ENCODE assay signal across 19 cellular contexts in the genomic region with DNA sequence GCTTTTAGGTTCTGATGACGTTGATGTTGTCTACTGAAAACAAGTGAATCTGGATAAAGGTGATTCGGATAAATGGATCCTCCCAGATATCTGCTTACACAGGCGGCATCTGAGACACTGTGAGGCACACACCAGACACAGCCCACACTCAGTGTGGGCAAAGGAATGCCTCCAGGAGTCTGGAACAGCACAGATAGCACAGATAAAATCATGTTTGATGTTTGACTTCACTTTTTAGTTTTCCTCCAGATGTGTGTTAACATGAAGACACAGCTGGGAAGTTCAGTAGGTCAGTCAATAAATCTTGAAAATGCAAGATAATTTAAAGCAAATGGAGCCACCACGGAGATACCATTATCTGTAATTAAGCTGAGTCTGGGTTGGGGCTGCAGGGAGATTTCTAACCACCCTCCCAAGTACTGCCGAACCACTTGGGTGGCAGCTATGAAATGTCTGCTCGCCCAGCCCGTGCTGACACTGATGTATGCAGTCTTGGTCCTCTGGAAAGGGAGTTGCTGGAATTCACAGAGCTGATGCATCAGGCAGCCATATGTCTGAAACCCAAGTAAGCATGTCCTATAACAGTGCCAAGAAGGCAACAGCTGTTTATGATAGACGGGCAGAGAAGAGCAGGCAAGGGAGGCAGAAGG. TPM values are rescaled to one million over a fixed set of nuclear protein-coding genes. Genes with fewer than 3 reads are reported as not detected.
DNase-seq lines count a peak whose midpoint lies in the region; ATAC-seq and TF ChIP-seq lines count a peak whose summit lies in the region.
"Had no signal": no experiment of that assay in that cellular context is flagged by ENCODE, and none has a peak within 500 bp of the region (broad histone marks: within the 10 kb centered on the region; RNA-seq: fewer than 3 reads in every experiment).

No MANE protein-coding gene starts in this region.

- H3K9me3 ChIP-seq in GM23248 (ENCODE audit: low read depth), result no peaks in the 10 kb centered on the region
- H3K9me3 ChIP-seq: BLaER1, colonic mucosa had no signal

- H3K4me1 Mint-ChIP-seq in nephron progenitor cell, result peaks cover 58% of the 10 kb centered on the region
- H3K4me1 Mint-ChIP-seq in stimulated activated effector memory CD8-positive, alpha-beta T cell treated with anti-CD3 and anti-CD28 coated beads, Interleukin-12 subunit alpha, Interleukin-12 subunit beta, amount 100 ng/mL, for 72 hours, result peaks cover 3% of the 10 kb centered on the region
- H3K4me1 Mint-ChIP-seq: activated CD4-positive, alpha-beta T cell treated with anti-CD3 and anti-CD28 coated beads, Interleukin-2, amount 10 ng/mL, durations not matched to agents 24 days and 14 days had no signal

- in situ Hi-C loops in GM23248 (cut with MboI), result no loop called here

- H3K27ac Mint-ChIP-seq in nephron progenitor cell, result peak overlapping the region; percentile 21
- no peak overlapping the region for H3K27ac Mint-ChIP-seq in stimulated activated effector memory CD8-positive, alpha-beta T cell treated with anti-CD3 and anti-CD28 coated beads, Interleukin-12 subunit alpha, Interleukin-12 subunit beta, amount 100 ng/mL, for 72 hours
- H3K27ac Mint-ChIP-seq: activated CD4-positive, alpha-beta T cell treated with anti-CD3 and anti-CD28 coated beads, Interleukin-2, amount 10 ng/mL, durations not matched to agents 24 days and 14 days; natural killer cell; stimulated activated naive B cell treated with anti-CD40 and anti-IgM and Interleukin-4, amounts not matched to agents 10 μg/mL and 1 μg/mL and 100 μg/mL, for 72 hours had no signal

- H3K4me3 ChIP-seq in GM23248, result no peak overlapping the region
- H3K4me3 ChIP-seq: BLaER1, colonic mucosa, lung, tibial nerve had no signal

- H3K36me3 Mint-ChIP-seq in nephron progenitor cell (ENCODE audit: low read depth), result no peaks in the 10 kb centered on the region
- H3K36me3 Mint-ChIP-seq in stimulated activated effector memory CD8-positive, alpha-beta T cell treated with anti-CD3 and anti-CD28 coated beads, Interleukin-12 subunit alpha, Interleukin-12 subunit beta, amount 100 ng/mL, for 72 hours, result no peaks in the 10 kb centered on the region
- H3K36me3 Mint-ChIP-seq: natural killer cell; stimulated activated naive B cell treated with anti-CD40 and anti-IgM and Interleukin-4, amounts not matched to agents 10 μg/mL and 1 μg/mL and 100 μg/mL, for 72 hours had no signal

- no peak overlapping the region for H3K4me2 ChIP-seq in GM23248 (ENCODE audit: unreplicated experiment)
- H3K4me2 ChIP-seq: BLaER1, KMS-11 had no signal

- H3K9me2 ChIP-seq in GM23248 (ENCODE audit: insufficient read depth), result no peaks in the 10 kb centered on the region

- peaks cover 15% of the 10 kb centered on the region for H3K27me3 Mint-ChIP-seq in nephron progenitor cell (ENCODE audit: low read depth, poor library complexity)

- H3K27ac ChIP-seq in GM23248, result no peak overlapping the region
- H3K27ac ChIP-seq: BLaER1, colonic mucosa, KMS-11, tibial nerve had no signal

- no peak for ATAC-seq in GM21447 (IDR thresholded peaks at IDR 0.05; ENCODE audit: unreplicated experiment)
- ATAC-seq in stimulated activated effector memory CD8-positive, alpha-beta T cell treated with anti-CD3 and anti-CD28 coated beads, Interleukin-12 subunit alpha, Interleukin-12 subunit beta, amount 100 ng/mL, for 72 hours, result no peak
- ATAC-seq: natural killer cell; stimulated activated naive B cell treated with anti-CD40 and anti-IgM and Interleukin-4, amounts not matched to agents 10 μg/mL and 1 μg/mL and 100 μg/mL, for 72 hours had no signal

- peak overlapping the region; percentile 22 for H3K4me3 Mint-ChIP-seq in nephron progenitor cell
- no peak overlapping the region for H3K4me3 Mint-ChIP-seq in stimulated activated effector memory CD8-positive, alpha-beta T cell treated with anti-CD3 and anti-CD28 coated beads, Interleukin-12 subunit alpha, Interleukin-12 subunit beta, amount 100 ng/mL, for 72 hours
- H3K4me3 Mint-ChIP-seq: activated CD4-positive, alpha-beta T cell treated with anti-CD3 and anti-CD28 coated beads, Interleukin-2, amount 10 ng/mL, durations not matched to agents 24 days and 14 days; natural killer cell; stimulated activated naive B cell treated with anti-CD40 and anti-IgM and Interleukin-4, amounts not matched to agents 10 μg/mL and 1 μg/mL and 100 μg/mL, for 72 hours had no signal

- H3K4me1 ChIP-seq in GM23248 (ENCODE audit: insufficient read depth), result no peaks in the 10 kb centered on the region
- H3K4me1 ChIP-seq: BLaER1, colonic mucosa had no signal

- H3K36me3 ChIP-seq in GM23248 (ENCODE audit: low read depth), result no peaks in the 10 kb centered on the region
- H3K36me3 ChIP-seq: BLaER1, colonic mucosa, tibial nerve had no signal

- H2AFZ ChIP-seq in GM23248, result no peak overlapping the region

- H3K79me2 ChIP-seq in GM23248 (ENCODE audit: insufficient read depth), result no peaks in the 10 kb centered on the region

- TF ChIP-seq CTCF in nephron progenitor cell (IDR thresholded peaks at IDR 0.05), result no peak

- no peaks in the 10 kb centered on the region for H3F3A ChIP-seq in GM23248 (ENCODE audit: insufficient read depth)

- H3K9me3 Mint-ChIP-seq in nephron progenitor cell, result no peaks in the 10 kb centered on the region
- H3K9me3 Mint-ChIP-seq in stimulated activated effector memory CD8-positive, alpha-beta T cell treated with anti-CD3 and anti-CD28 coated beads, Interleukin-12 subunit alpha, Interleukin-12 subunit beta, amount 100 ng/mL, for 72 hours, result no peaks in the 10 kb centered on the region
- H3K9me3 Mint-ChIP-seq: activated CD4-positive, alpha-beta T cell treated with anti-CD3 and anti-CD28 coated beads, Interleukin-2, amount 10 ng/mL, durations not matched to agents 24 days and 14 days; natural killer cell; stimulated activated naive B cell treated with anti-CD40 and anti-IgM and Interleukin-4, amounts not matched to agents 10 μg/mL and 1 μg/mL and 100 μg/mL, for 72 hours had no signal

- no peak overlapping the region for H3K9ac ChIP-seq in GM23248
- H3K9ac ChIP-seq: BLaER1, KMS-11 had no signal

- H4K20me1 ChIP-seq in GM23248 (ENCODE audit: insufficient read depth), result no peaks in the 10 kb centered on the region
- H4K20me1 ChIP-seq: BLaER1 had no signal

- DNase-seq in GM23248 (peak; percentile 23), NCI-H524 (lab: John Stamatoyannopoulos, UW) (peak; percentile 86 to 96), dedifferentiated amniotic fluid mesenchymal stem cell (ENCODE audit: extremely low spot score) (peak; percentile 73), nephron progenitor cell (peak; percentile 46), germinal center (ENCODE audit: low spot score) (no peak)
- no peak for DNase-seq in stimulated activated effector memory CD8-positive, alpha-beta T cell treated with anti-CD3 and anti-CD28 coated beads, Interleukin-12 subunit alpha, Interleukin-12 subunit beta, amount 100 ng/mL, for 72 hours (ENCODE audit: low spot score in 2 of 2)
- no peak for DNase-seq in activated CD4-positive, alpha-beta T cell treated with anti-CD3 and anti-CD28 coated beads, Interleukin-2, amount 50 U/mL, for 1 hour
- DNase-seq: activated CD4-positive, alpha-beta T cell treated with anti-CD3 and anti-CD28 coated beads, Interleukin-2, amount 10 ng/mL, durations not matched to agents 24 days and 14 days; activated naive CD4-positive, alpha-beta T cell; colonic mucosa; natural killer cell; stimulated activated naive B cell treated with anti-CD40 and anti-IgM and Interleukin-4, amounts not matched to agents 10 μg/mL and 1 μg/mL and 100 μg/mL, for 72 hours had no signal

- H3K27me3 ChIP-seq in GM23248 (replicated peaks; ENCODE audit: insufficient read depth), result peaks cover 25% of the 10 kb centered on the region
- H3K27me3 ChIP-seq: BLaER1, colonic mucosa, tibial nerve had no signal

- 4% methylated on average over 8 of the region's 8 CpGs for WGBS in GM23248 (ENCODE audit: low coverage in 1 of 2, low lambda C conversion rate in 2 of 2, missing lambda C conversion rate in 2 of 2), 2 experiments

RNA-seq across cellular contexts. Expression of a gene that starts 11.6 kb away (rescaled TPM):
- total RNA-seq in GM23248 (2014; rRNA removed; shearing (Covaris generic)), result not detected in 2 replicates
- polyA plus RNA-seq in GM23248 (2016; fragmentation: Nextera tagmentation; extraction: Ambion mirVana), result not detected in 2 replicates
- total RNA-seq: activated CD4-positive, alpha-beta T cell treated with anti-CD3 and anti-CD28 coated beads, Interleukin-2, amount 10 ng/mL, durations not matched to agents 24 days and 14 days; astrocyte; natural killer cell; pulmonary artery endothelial cell had no signal

RNA-seq across cellular contexts. Expression of a gene that starts 44.9 kb away (rescaled TPM):
- total RNA-seq in GM23248 (2014; rRNA removed; shearing (Covaris generic)), result not detected in 2 replicates
- polyA plus RNA-seq in GM23248 (2016; fragmentation: Nextera tagmentation; extraction: Ambion mirVana), result 0.16 TPM in 1 of 2 replicates, not detected in the other
- total RNA-seq: activated CD4-positive, alpha-beta T cell treated with anti-CD3 and anti-CD28 coated beads, Interleukin-2, amount 10 ng/mL, durations not matched to agents 24 days and 14 days; natural killer cell; pulmonary artery endothelial cell had no signal

Comparison
In these comparisons a context has a peak if more than half of its experiments do, and no peak if none do; other contexts are left out.
1. DNase-seq: peak in GM23248 (single experiment), NCI-H524 (2 of 2), dedifferentiated amniotic fluid mesenchymal stem cell (single experiment) and nephron progenitor cell (single experiment); none in germinal center (single experiment), stimulated activated effector memory CD8-positive, alpha-beta T cell treated with anti-CD3 and anti-CD28 coated beads, Interleukin-12 subunit alpha, Interleukin-12 subunit beta, amount 100 ng/mL, for 72 hours (0 of 2) and activated CD4-positive, alpha-beta T cell treated with anti-CD3 and anti-CD28 coated beads, Interleukin-2, amount 50 U/mL, for 1 hour (single experiment).